Comparison of ENCODE assay signal across 16 cellular contexts in the genomic region with DNA sequence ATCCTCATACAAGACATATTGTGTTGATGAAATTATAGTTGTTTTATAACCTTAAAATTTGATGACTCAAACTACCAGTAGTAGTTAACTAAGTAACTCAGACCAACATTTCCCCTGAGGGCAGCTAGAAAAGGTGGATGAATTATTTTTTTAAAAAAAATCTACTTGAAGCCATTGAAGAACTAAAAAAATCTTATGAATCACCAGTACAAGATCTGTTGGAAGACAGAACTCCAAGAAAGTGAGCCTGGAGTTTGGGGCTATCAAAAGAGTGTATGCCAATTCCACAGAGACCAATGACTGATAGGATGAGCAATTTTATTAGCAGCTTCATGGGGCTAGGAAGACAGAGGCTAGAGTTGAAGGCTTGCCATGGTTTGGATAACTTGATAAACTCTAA.
"Had no signal": no experiment of that assay in that cellular context is flagged by ENCODE, and none has a peak within 500 bp of the region (broad histone marks: within the 10 kb centered on the region; RNA-seq: fewer than 3 reads in every experiment).

No MANE protein-coding gene starts in this region.

- H3K9me3 ChIP-seq: esophagus muscularis mucosa, heart left ventricle, prostate gland had no signal

- H2AFZ ChIP-seq: parathyroid adenoma had no signal

- H3K27ac ChIP-seq: epithelial cell of prostate, esophagus muscularis mucosa, heart left ventricle, parathyroid adenoma, prostate gland had no signal

- H3K4me3 Mint-ChIP-seq: naive thymus-derived CD4-positive, alpha-beta T cell; nephron progenitor cell had no signal

- H3K4me1 Mint-ChIP-seq: nephron progenitor cell had no signal

- H3K79me2 ChIP-seq: parathyroid adenoma had no signal

- H3K4me3 ChIP-seq: esophagus muscularis mucosa, heart left ventricle, prostate gland had no signal

- H3K9ac ChIP-seq: parathyroid adenoma had no signal

- H3K27ac Mint-ChIP-seq: naive thymus-derived CD4-positive, alpha-beta T cell; nephron progenitor cell had no signal

- H3K4me1 ChIP-seq: esophagus muscularis mucosa, heart left ventricle, parathyroid adenoma, prostate gland had no signal

- H3K36me3 ChIP-seq: heart left ventricle, prostate gland had no signal

- DNase-seq: effector memory CD4-positive, alpha-beta T cell; foreskin melanocyte; heart left ventricle; hippocampal formation; kidney glomerular epithelial cell; naive thymus-derived CD4-positive, alpha-beta T cell; nephron progenitor cell; small intestine; stimulated activated CD4-positive, alpha-beta T cell treated with anti-CD3 and anti-CD28 coated beads, Interleukin-12 subunit alpha, Interleukin-12 subunit beta, amount 100 ng/mL, for 4 hours; stimulated activated CD4-positive, alpha-beta T cell treated with anti-CD3 and anti-CD28 coated beads, Interleukin-2, amount 100 ng/mL, for 48 hours; stimulated activated naive CD4-positive, alpha-beta T cell treated with Interleukin-2 at 50 U/mL for 16 hours; trophoblast cell had no signal

- H3K27me3 ChIP-seq: esophagus muscularis mucosa, heart left ventricle had no signal

- H3K27me3 Mint-ChIP-seq: naive thymus-derived CD4-positive, alpha-beta T cell had no signal
